Comparison of ENCODE assay signal across 2 cellular contexts in the genomic region with DNA sequence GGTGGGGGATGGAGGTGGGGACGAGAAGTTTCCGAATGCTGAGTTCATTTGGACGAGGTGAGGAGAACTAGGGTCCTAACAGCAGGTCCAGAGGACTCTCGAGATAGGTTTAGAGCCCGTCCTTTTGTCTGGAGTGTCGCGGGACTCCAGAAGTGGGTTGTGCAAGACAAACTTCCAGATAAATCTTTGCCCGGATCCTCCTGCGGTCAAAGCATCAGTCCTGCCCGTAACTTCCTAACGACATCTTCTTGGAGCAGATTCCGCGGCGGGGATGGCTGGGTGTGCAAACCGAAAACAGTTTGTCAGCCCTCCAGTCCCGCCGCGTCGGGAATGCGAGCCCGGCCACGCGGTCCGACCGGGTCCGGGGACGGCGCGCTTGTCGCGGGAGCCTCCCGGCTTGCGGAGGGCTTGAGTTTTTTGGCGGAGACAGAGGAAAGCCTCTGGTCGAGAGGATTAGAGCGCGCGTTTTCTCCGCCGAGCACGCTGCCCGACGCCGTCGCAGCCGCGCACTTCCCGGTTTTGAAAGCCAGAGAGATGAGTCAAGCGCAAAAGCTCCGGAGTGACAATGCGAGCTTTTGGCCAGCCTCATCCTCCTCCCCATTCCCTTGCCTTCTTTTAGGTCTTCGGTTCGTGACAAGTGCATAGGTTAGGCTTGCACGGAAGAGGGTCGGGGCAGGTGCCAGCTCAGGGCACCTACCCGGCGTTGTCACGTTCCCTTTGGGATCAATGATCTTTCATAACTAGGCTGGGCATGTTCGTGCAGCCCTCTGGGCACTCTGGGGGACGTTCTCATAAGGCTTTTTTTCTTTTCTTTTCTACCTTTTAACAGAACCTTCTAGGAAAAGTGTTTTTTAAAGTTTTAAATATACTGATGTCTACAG.
TF ChIP-seq lines count a peak whose summit lies in the region.

No MANE protein-coding gene starts in this region.

TF ChIP-seq in HCT116, 20 proteins besides CTCF, POLR2A, EP300 and RAD21 (continued from another document):
- peak; percentile 68; the same call in 1 of the 2 replicates for TF ChIP-seq CBX3 (IDR thresholded peaks at IDR 0.05; ENCODE audit: low read depth)
TF ChIP-seq in HCT116: peak in this region for 4.

TF ChIP-seq in SK-N-SH, 30 proteins besides CTCF, POLR2A, EP300 and RAD21 (continued from another document):
- TF ChIP-seq, protein P1, sequence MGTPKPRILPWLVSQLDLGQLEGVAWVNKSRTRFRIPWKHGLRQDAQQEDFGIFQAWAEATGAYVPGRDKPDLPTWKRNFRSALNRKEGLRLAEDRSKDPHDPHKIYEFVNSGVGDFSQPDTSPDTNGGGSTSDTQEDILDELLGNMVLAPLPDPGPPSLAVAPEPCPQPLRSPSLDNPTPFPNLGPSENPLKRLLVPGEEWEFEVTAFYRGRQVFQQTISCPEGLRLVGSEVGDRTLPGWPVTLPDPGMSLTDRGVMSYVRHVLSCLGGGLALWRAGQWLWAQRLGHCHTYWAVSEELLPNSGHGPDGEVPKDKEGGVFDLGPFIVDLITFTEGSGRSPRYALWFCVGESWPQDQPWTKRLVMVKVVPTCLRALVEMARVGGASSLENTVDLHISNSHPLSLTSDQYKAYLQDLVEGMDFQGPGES (IDR thresholded peaks at IDR 0.05; ENCODE audit: low read depth, low read length), result no peak
- peak; percentile 19; the same call in 1 of the 2 replicates for TF ChIP-seq NFIC (IDR thresholded peaks at IDR 0.05; ENCODE audit: borderline replicate concordance)
- TF ChIP-seq, protein P2, sequence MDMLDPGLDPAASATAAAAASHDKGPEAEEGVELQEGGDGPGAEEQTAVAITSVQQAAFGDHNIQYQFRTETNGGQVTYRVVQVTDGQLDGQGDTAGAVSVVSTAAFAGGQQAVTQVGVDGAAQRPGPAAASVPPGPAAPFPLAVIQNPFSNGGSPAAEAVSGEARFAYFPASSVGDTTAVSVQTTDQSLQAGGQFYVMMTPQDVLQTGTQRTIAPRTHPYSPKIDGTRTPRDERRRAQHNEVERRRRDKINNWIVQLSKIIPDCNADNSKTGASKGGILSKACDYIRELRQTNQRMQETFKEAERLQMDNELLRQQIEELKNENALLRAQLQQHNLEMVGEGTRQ (IDR thresholded peaks at IDR 0.05; ENCODE audit: borderline replicate concordance, low read depth, low read length), result no peak
- TF ChIP-seq FOXM1 (IDR thresholded peaks at IDR 0.05; ENCODE audit: low read depth), result no peak
- TF ChIP-seq SMC3 (IDR thresholded peaks at IDR 0.05; ENCODE audit: low read depth, low read length), result no peak
- TF ChIP-seq, protein P3, sequence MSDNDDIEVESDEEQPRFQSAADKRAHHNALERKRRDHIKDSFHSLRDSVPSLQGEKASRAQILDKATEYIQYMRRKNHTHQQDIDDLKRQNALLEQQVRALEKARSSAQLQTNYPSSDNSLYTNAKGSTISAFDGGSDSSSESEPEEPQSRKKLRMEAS (IDR thresholded peaks at IDR 0.05; ENCODE audit: low read depth), result peak; percentile 95
- TF ChIP-seq TEAD4 (IDR thresholded peaks at IDR 0.05; ENCODE audit: borderline replicate concordance, insufficient read depth), result 0 out of 2 replicates have a peak, but pooled peaks have one; percentile 38
- TF ChIP-seq MXI1 (IDR thresholded peaks at IDR 0.05; ENCODE audit: low read depth, low read length), result no peak
- no peak for TF ChIP-seq FOXJ3 (CRISPR knock-in tag; IDR thresholded peaks at IDR 0.05)
- no peak for TF ChIP-seq TCF12 (IDR thresholded peaks at IDR 0.05)
- no peak for TF ChIP-seq RFX5 (IDR thresholded peaks at IDR 0.05; ENCODE audit: low read length)
- TF ChIP-seq, protein P4, sequence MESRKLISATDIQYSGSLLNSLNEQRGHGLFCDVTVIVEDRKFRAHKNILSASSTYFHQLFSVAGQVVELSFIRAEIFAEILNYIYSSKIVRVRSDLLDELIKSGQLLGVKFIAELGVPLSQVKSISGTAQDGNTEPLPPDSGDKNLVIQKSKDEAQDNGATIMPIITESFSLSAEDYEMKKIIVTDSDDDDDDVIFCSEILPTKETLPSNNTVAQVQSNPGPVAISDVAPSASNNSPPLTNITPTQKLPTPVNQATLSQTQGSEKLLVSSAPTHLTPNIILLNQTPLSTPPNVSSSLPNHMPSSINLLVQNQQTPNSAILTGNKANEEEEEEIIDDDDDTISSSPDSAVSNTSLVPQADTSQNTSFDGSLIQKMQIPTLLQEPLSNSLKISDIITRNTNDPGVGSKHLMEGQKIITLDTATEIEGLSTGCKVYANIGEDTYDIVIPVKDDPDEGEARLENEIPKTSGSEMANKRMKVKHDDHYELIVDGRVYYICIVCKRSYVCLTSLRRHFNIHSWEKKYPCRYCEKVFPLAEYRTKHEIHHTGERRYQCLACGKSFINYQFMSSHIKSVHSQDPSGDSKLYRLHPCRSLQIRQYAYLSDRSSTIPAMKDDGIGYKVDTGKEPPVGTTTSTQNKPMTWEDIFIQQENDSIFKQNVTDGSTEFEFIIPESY (IDR thresholded peaks at IDR 0.05; ENCODE audit: borderline replicate concordance, low read depth), result 0 out of 2 replicates have a peak, but pooled peaks have one; percentile 11
- no peak for TF ChIP-seq JUND (IDR thresholded peaks at IDR 0.05)
- no peak for TF ChIP-seq RXRA (IDR thresholded peaks at IDR 0.05; ENCODE audit: borderline replicate concordance, low read depth)
- peak; percentile 9; the same call in 1 of the 2 replicates for TF ChIP-seq SIN3A (IDR thresholded peaks at IDR 0.05; ENCODE audit: borderline replicate concordance, low read depth, low read length)
- TF ChIP-seq NRF1 (IDR thresholded peaks at IDR 0.05; ENCODE audit: low read depth, low read length), result no peak
- TF ChIP-seq FOSL2 (IDR thresholded peaks at IDR 0.05; ENCODE audit: borderline replicate concordance, low read depth), result peak; percentile 71
- peak; percentile 78; the same call in 1 of the 2 replicates for TF ChIP-seq ELF1 (IDR thresholded peaks at IDR 0.05)
